ENCODE assay signal across 1 cellular context in genomic region chr17:14352139-14352538, GRCh38.
TF ChIP-seq lines count a peak whose summit lies in the region.

No MANE protein-coding gene starts in this region.

TF ChIP-seq in H1, 55 proteins besides CTCF, POLR2A, EP300 and RAD21:
- TF ChIP-seq SRF (IDR thresholded peaks at IDR 0.05; ENCODE audit: low read depth, low read length), result no peak
- no peak for TF ChIP-seq JUN (IDR thresholded peaks at IDR 0.05; ENCODE audit: low read depth, low read length)
- TF ChIP-seq POU5F1 (IDR thresholded peaks at IDR 0.05; ENCODE audit: low read depth, low read length), result no peak
- TF ChIP-seq TAF7 (optimal IDR thresholded peaks at IDR 0.05; ENCODE audit: borderline replicate concordance, low read depth, low read length), result no peak
- TF ChIP-seq MAFK (IDR thresholded peaks at IDR 0.05; ENCODE audit: low read depth, low read length), result no peak
- no peak for TF ChIP-seq CBX8 (IDR thresholded peaks at IDR 0.05; ENCODE audit: borderline replicate concordance, low read depth, low read length)
- no peak for TF ChIP-seq SP1 (IDR thresholded peaks at IDR 0.05; ENCODE audit: low read depth, low read length)
- TF ChIP-seq USF2 (IDR thresholded peaks at IDR 0.05; ENCODE audit: low read length), result no peak
- TF ChIP-seq RXRA (IDR thresholded peaks at IDR 0.05; ENCODE audit: insufficient read depth, low read depth, low read length), result no peak
